ENCODE assay signal across 34 cellular contexts in genomic region chr7:71721742-71722141, GRCh38.
"Had no signal": no experiment of that assay in that cellular context is flagged by ENCODE, and none has a peak within 500 bp of the region (broad histone marks: within the 10 kb centered on the region; RNA-seq: fewer than 3 reads in every experiment).

No MANE protein-coding gene starts in this region.

- DNase-seq: Karpas-422, Kasumi-1, MG63, MM.1S, MV-4-11, NCI-H1048, NCI-H1092, NCI-H1092 treated with DMSO at 0.1 percent for 48 hours, NCI-H1105, NCI-H1105 treated with DMSO at 0.1 percent for 48 hours, NCI-H1417, NCI-H1417 treated with DMSO at 0.1 percent for 48 hours, NCI-H1436, NCI-H1436 treated with DMSO at 0.1 percent for 48 hours, NCI-H146, NCI-H1694, NCI-H1694 treated with DMSO at 0.1 percent for 48 hours, NCI-H187, NCI-H187 treated with DMSO at 0.1 percent for 48 hours, NCI-H1930, NCI-H2029, NCI-H2029 treated with DMSO at 0.1 percent for 48 hours, NCI-H2081, NCI-H2081 treated with DMSO at 0.1 percent for 48 hours, NCI-H2107, NCI-H2171, NCI-H2171 treated with DMSO at 0.1 percent for 48 hours, NCI-H2227 treated with DMSO at 0.1 percent for 48 hours, NCI-H226, NCI-H345, NCI-H446, NCI-H446 treated with DMSO at 0.1 percent for 48 hours, NCI-H510A had no signal

- H3K36me3 ChIP-seq: MG63 had no signal

- H3K27me3 ChIP-seq: MG63 had no signal

- H3K4me3 ChIP-seq: MG63 had no signal

- H3K27ac ChIP-seq: KMS-11 had no signal

- H3K9ac ChIP-seq: KMS-11 had no signal

- H3K4me2 ChIP-seq: KMS-11 had no signal

- H3K9me3 ChIP-seq: MG63 had no signal
